11 cellular contexts compared by ENCODE assay signal in the genomic region with DNA sequence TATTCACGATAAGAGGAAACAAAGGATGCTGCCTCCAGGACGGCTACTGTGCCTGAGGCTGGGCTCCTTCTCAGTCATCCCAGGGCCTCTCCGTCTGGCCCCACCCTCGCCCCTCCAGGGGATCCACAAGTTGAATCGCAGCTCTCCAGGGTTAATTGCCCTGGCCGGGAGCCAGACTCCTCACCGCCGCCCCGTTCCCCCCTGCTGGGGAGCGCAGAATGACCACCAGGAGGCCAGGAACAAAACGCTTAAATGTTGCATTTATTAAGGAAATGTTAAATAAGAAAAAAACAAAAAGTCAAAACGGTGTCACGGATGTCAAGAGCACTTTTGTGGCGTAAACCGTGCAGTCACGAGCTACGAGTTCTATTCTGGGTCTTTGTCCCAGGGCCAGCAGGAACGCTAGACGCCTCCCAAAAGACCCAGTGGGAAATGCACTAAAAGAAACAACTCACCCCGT. TPM values are rescaled to one million over a fixed set of nuclear protein-coding genes. Genes with fewer than 3 reads are reported as not detected.
DNase-seq lines count a peak whose midpoint lies in the region; ATAC-seq and TF ChIP-seq lines count a peak whose summit lies in the region.
"Had no signal": no experiment of that assay in that cellular context is flagged by ENCODE, and none has a peak within 500 bp of the region (broad histone marks: within the 10 kb centered on the region; RNA-seq: fewer than 3 reads in every experiment).

No MANE protein-coding gene starts in this region.

- H3K4me3 ChIP-seq in choroid plexus epithelial cell (ENCODE audit: low read depth, low read length) (no peak overlapping the region), neuronal stem cell (ENCODE audit: low read length in 2 of 2) (peak overlapping the region; percentile 46 to 47), MG63 (no peak overlapping the region)

- H2BK120ac ChIP-seq in neuronal stem cell (ENCODE audit: low read depth, low read length), result no peak overlapping the region

- H3K9me3 ChIP-seq in neuronal stem cell (replicated peaks in 1 of 2; ENCODE audit: control insufficient read depth in 2 of 2, insufficient read depth in 1 of 2, low read depth in 1 of 2, low read length in 2 of 2) (no peaks in the 10 kb centered on the region), MG63 (no peaks in the 10 kb centered on the region)

- peak overlapping the region; percentile 11 for H3K18ac ChIP-seq in neuronal stem cell (ENCODE audit: low read length)

- H3K27me3 ChIP-seq in neuronal stem cell (ENCODE audit: control insufficient read depth in 3 of 3, insufficient read depth in 3 of 3, low read depth in 1 of 3, low read length in 3 of 3) (peaks cover 0 to 42% (median 14%) of the 10 kb centered on the region in 3 experiments), MG63 (peaks cover 18% of the 10 kb centered on the region)

- peak; percentile 28 for TF ChIP-seq CTCF in choroid plexus epithelial cell (conservative IDR thresholded peaks at IDR 0.05; ENCODE audit: low read depth, low read length)

- peak overlapping the region; percentile 76 for H3K4me2 ChIP-seq in neuronal stem cell (ENCODE audit: insufficient read depth, low read length, poor library complexity, severe bottlenecking)

- H3K23ac ChIP-seq in neuronal stem cell (ENCODE audit: low read depth, low read length, poor library complexity), result no peak overlapping the region

- H3K36me3 ChIP-seq in neuronal stem cell (replicated peaks in 1 of 2; ENCODE audit: control insufficient read depth in 2 of 2, insufficient read depth in 2 of 2, low read length in 2 of 2), result no peaks in the 10 kb centered on the region
- no peaks in the 10 kb centered on the region for H3K36me3 ChIP-seq in MG63

- no peak overlapping the region for H3K14ac ChIP-seq in neuronal stem cell (ENCODE audit: low read length)

- no CpG with 5 or more reads among the region's 20 CpGs for WGBS in neuronal stem cell (ENCODE audit: extremely low coverage in 2 of 2, insufficient read length in 2 of 2, insufficient replicate concordance in 1 of 2), 2 donors

- H2BK5ac ChIP-seq in neuronal stem cell (ENCODE audit: low read length), result no peak overlapping the region

- H2AK5ac ChIP-seq in neuronal stem cell (ENCODE audit: low read depth, low read length), result no peak overlapping the region

- peak overlapping the region; percentile 88 for H2AFZ ChIP-seq in neuronal stem cell (ENCODE audit: low read length)

- no peak overlapping the region for H2BK15ac ChIP-seq in neuronal stem cell (ENCODE audit: low read length)

- no peak overlapping the region for H4K8ac ChIP-seq in neuronal stem cell (ENCODE audit: low read depth, low read length)

- H4K91ac ChIP-seq in neuronal stem cell (ENCODE audit: low read depth, low read length, poor library complexity), result no peak overlapping the region

- no peak overlapping the region for H2BK12ac ChIP-seq in neuronal stem cell (ENCODE audit: low read length)

- peaks cover 11 to 12% of the 10 kb centered on the region in 2 donors for H3K4me1 ChIP-seq in neuronal stem cell (ENCODE audit: control insufficient read depth in 2 of 2, insufficient read depth in 1 of 2, low read depth in 1 of 2, low read length in 2 of 2)

- no peak overlapping the region for H3K27ac ChIP-seq in neuronal stem cell (replicated peaks; ENCODE audit: low read length)

- H3K4ac ChIP-seq in neuronal stem cell (ENCODE audit: low read length), result no peak overlapping the region

- H3K79me1 ChIP-seq in neuronal stem cell (ENCODE audit: low read depth, low read length), result no peaks in the 10 kb centered on the region

- DNase-seq in ELF-1 (ENCODE audit: low read depth, low spot score), result peak; percentile 93
- DNase-seq in NCI-H146 (lab: John Stamatoyannopoulos, UW), result peak; percentile 94
- peak; percentile 4 for DNase-seq in choroid plexus epithelial cell (ENCODE audit: low read depth)
- no peak for DNase-seq in neuronal stem cell (ENCODE audit: low spot score)
- no peak for DNase-seq in 8988T
- DNase-seq in MG63, result no peak
- DNase-seq: activated naive CD8-positive, alpha-beta T cell treated with anti-CD3 and anti-CD28 coated beads, Interleukin-2, amount 10 ng/mL, durations not matched to agents 7 days and 5 days; MV-4-11 had no signal

- no peak overlapping the region for H3K9ac ChIP-seq in neuronal stem cell (ENCODE audit: low read depth, low read length, poor library complexity)

- ATAC-seq in GM21526 (IDR thresholded peaks at IDR 0.05; ENCODE audit: low FRiP score, unreplicated experiment) (no peak), GM21367 (IDR thresholded peaks at IDR 0.05; ENCODE audit: unreplicated experiment) (no peak)

RNA-seq across cellular contexts. Expression of a gene that starts 1.4 kb away (rescaled TPM):
- polyA plus RNA-seq in neuronal stem cell (2013, experiment 1 of 2), result 1.2 TPM
- 1.2 TPM for polyA plus RNA-seq in neuronal stem cell (2013, experiment 2 of 2)
- not detected in 2 replicates for total RNA-seq in MG63 (2014; rRNA removed; shearing (Covaris generic); ENCODE audit: low replicate concordance)
- total RNA-seq: activated naive CD8-positive, alpha-beta T cell treated with anti-CD3 and anti-CD28 coated beads, Interleukin-2, amount 10 ng/mL, durations not matched to agents 7 days and 5 days; lung microvascular endothelial cell had no signal

Comparison
In these comparisons a context has a peak if more than half of its experiments do, and no peak if none do; other contexts are left out.
1. DNase-seq: peak in ELF-1 (single experiment), NCI-H146 (single experiment) and choroid plexus epithelial cell (single experiment); none in neuronal stem cell (single experiment), 8988T (single experiment) and MG63 (single experiment).
2. H3K4me3 ChIP-seq: peak in neuronal stem cell (2 of 2); none in choroid plexus epithelial cell (single experiment) and MG63 (single experiment).